Comparison of ENCODE assay signal across 19 cellular contexts in the genomic region with DNA sequence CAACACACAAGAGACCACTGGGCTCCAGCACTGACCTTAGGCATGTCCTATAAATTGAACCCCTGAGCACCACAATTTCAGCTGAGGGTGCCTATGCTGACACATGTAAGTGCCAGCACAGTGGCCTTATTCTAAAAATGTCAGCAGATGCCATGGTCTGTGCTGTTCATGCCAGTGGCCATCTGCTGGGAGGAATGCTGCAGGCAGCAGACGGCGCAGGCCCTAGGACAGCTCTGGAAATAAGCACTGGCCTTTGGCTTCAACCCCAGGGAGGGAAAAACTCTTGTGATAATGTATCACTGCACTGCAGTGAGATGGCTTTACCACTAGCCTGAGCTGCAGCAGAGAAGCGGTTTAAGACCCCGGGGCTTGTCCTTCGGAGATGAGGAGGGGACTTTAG.
DNase-seq lines count a peak whose midpoint lies in the region; ATAC-seq and TF ChIP-seq lines count a peak whose summit lies in the region.
"Had no signal": no experiment of that assay in that cellular context is flagged by ENCODE, and none has a peak within 500 bp of the region (broad histone marks: within the 10 kb centered on the region; RNA-seq: fewer than 3 reads in every experiment).

No MANE protein-coding gene starts in this region.

- no peaks in the 10 kb centered on the region for H3K9me3 Mint-ChIP-seq in activated T-helper 1 cell treated with anti-CD3 and anti-CD28 coated beads, Interleukin-12 subunit alpha, Interleukin-12 subunit beta, Interleukin-2, Interleukin-4 antibody, amounts not matched to agents 30 ng/mL and 10 ng/mL and 1 ng/mL, durations not matched to agents 14 hours and 24 hours and 36 hours
- H3K9me3 Mint-ChIP-seq: activated B cell treated with CpG ODN at 0.5 μM for 24 hours; activated naive CD4-positive, alpha-beta T cell treated with anti-CD3 and anti-CD28 coated beads, Interleukin-2, amount 50 U/mL, for 72 hours; immature natural killer cell had no signal

- H3K27ac ChIP-seq in parathyroid adenoma = no peak overlapping the region
- H3K27ac ChIP-seq: uterus had no signal

- ATAC-seq in left cardiac atrium = peak; percentile 89 to 96
- ATAC-seq in GM21528 (IDR thresholded peaks at IDR 0.05; ENCODE audit: low FRiP score, unreplicated experiment) = no peak
- ATAC-seq in GM18861 (IDR thresholded peaks at IDR 0.05; ENCODE audit: unreplicated experiment) = no peak
- ATAC-seq: activated naive CD4-positive, alpha-beta T cell treated with anti-CD3 and anti-CD28 coated beads, Interleukin-2, amount 50 U/mL, for 72 hours had no signal

- H3K27ac Mint-ChIP-seq in activated T-helper 1 cell treated with anti-CD3 and anti-CD28 coated beads, Interleukin-12 subunit alpha, Interleukin-12 subunit beta, Interleukin-2, Interleukin-4 antibody, amounts not matched to agents 30 ng/mL and 10 ng/mL and 1 ng/mL, durations not matched to agents 14 hours and 24 hours and 36 hours = no peak overlapping the region
- H3K27ac Mint-ChIP-seq: activated naive CD4-positive, alpha-beta T cell treated with anti-CD3 and anti-CD28 coated beads, Interleukin-2, amount 50 U/mL, for 72 hours had no signal

- DNase-seq in EH (ENCODE audit: low read depth) = peak; percentile 6
- peak; percentile 33 for DNase-seq in adipocyte (ENCODE audit: low read depth)
- peak; percentile 46 for DNase-seq in left cardiac atrium
- no peak for DNase-seq in NCI-H345 treated with DMSO at 0.1 percent for 48 hours (lab: John Stamatoyannopoulos, UW; ENCODE audit: unreplicated experiment)
- DNase-seq in activated T-helper 1 cell treated with anti-CD3 and anti-CD28 coated beads, Interleukin-12 subunit alpha, Interleukin-12 subunit beta, Interleukin-2, Interleukin-4 antibody, amounts not matched to agents 30 ng/mL and 10 ng/mL and 1 ng/mL, durations not matched to agents 14 hours and 24 hours and 36 hours (ENCODE audit: low spot score) = no peak
- DNase-seq: activated B cell treated with CpG ODN at 0.5 μM for 24 hours; activated CD8-positive, alpha-beta memory T cell treated with anti-CD3 and anti-CD28 coated beads, Interleukin-2, amount 50 U/mL, for 4 hours; erythroblast; H7; immature natural killer cell; MG63; retina; stimulated activated CD4-positive, alpha-beta T cell treated with anti-CD3 and anti-CD28 coated beads, Interleukin-4, amount 100 ng/mL, for 4 hours; stimulated activated naive CD4-positive, alpha-beta T cell; uterus had no signal

- peaks cover 2% of the 10 kb centered on the region for H3K27me3 Mint-ChIP-seq in activated T-helper 1 cell treated with anti-CD3 and anti-CD28 coated beads, Interleukin-12 subunit alpha, Interleukin-12 subunit beta, Interleukin-2, Interleukin-4 antibody, amounts not matched to agents 30 ng/mL and 10 ng/mL and 1 ng/mL, durations not matched to agents 14 hours and 24 hours and 36 hours (ENCODE audit: insufficient read depth)
- H3K27me3 Mint-ChIP-seq: activated B cell treated with CpG ODN at 0.5 μM for 24 hours had no signal

- no peaks in the 10 kb centered on the region for H3K4me1 Mint-ChIP-seq in activated T-helper 1 cell treated with anti-CD3 and anti-CD28 coated beads, Interleukin-12 subunit alpha, Interleukin-12 subunit beta, Interleukin-2, Interleukin-4 antibody, amounts not matched to agents 30 ng/mL and 10 ng/mL and 1 ng/mL, durations not matched to agents 14 hours and 24 hours and 36 hours (ENCODE audit: low read depth)
- H3K4me1 Mint-ChIP-seq: immature natural killer cell had no signal

- no peak overlapping the region for H3K4me3 ChIP-seq in adipocyte (ENCODE audit: low read length)
- no peak overlapping the region for H3K4me3 ChIP-seq in parathyroid adenoma (ENCODE audit: low read depth, low read length)
- H3K4me3 ChIP-seq: MG63, uterus had no signal

- H3K4me2 ChIP-seq in parathyroid adenoma (ENCODE audit: low read length) = no peak overlapping the region

- intact Hi-C loops in left cardiac atrium (cut with DNase I) = no loop called here
- intact Hi-C loops in activated T-helper 1 cell treated with anti-CD3 and anti-CD28 coated beads, Interleukin-12 subunit alpha, Interleukin-12 subunit beta, Interleukin-2, Interleukin-4 antibody, amounts not matched to agents 30 ng/mL and 10 ng/mL and 1 ng/mL, durations not matched to agents 14 hours and 24 hours and 36 hours (cut with micrococcal nuclease) = no loop called here

- no peak overlapping the region for H2AFZ ChIP-seq in parathyroid adenoma

- peaks cover 12% of the 10 kb centered on the region for H3K9me3 ChIP-seq in adipocyte (ENCODE audit: control insufficient read depth, low read length)
- no peaks in the 10 kb centered on the region for H3K9me3 ChIP-seq in parathyroid adenoma (ENCODE audit: control insufficient read depth, low read length)
- H3K9me3 ChIP-seq: MG63, uterus had no signal

- TF ChIP-seq CTCF in parathyroid adenoma (IDR thresholded peaks at IDR 0.05) = peak; percentile 16

- H3K79me2 ChIP-seq in parathyroid adenoma = no peaks in the 10 kb centered on the region

- H3K4me1 ChIP-seq in adipocyte (ENCODE audit: control insufficient read depth, insufficient read depth, low read length) (peaks cover 2% of the 10 kb centered on the region), parathyroid adenoma (no peaks in the 10 kb centered on the region)
- H3K4me1 ChIP-seq: uterus had no signal

- no peaks in the 10 kb centered on the region for H3K36me3 ChIP-seq in adipocyte (ENCODE audit: control insufficient read depth, insufficient read depth, low read length, severe bottlenecking)
- H3K36me3 ChIP-seq in parathyroid adenoma (ENCODE audit: control insufficient read depth, insufficient read depth, low read length) = no peaks in the 10 kb centered on the region
- H3K36me3 ChIP-seq: MG63, uterus had no signal

- no peak overlapping the region for H3K9ac ChIP-seq in adipocyte (ENCODE audit: low read length)
- H3K9ac ChIP-seq in parathyroid adenoma = no peak overlapping the region

- H3K4me3 Mint-ChIP-seq in activated T-helper 1 cell treated with anti-CD3 and anti-CD28 coated beads, Interleukin-12 subunit alpha, Interleukin-12 subunit beta, Interleukin-2, Interleukin-4 antibody, amounts not matched to agents 30 ng/mL and 10 ng/mL and 1 ng/mL, durations not matched to agents 14 hours and 24 hours and 36 hours = no peak overlapping the region
- H3K4me3 Mint-ChIP-seq: activated B cell treated with CpG ODN at 0.5 μM for 24 hours, immature natural killer cell had no signal

- no peaks in the 10 kb centered on the region for H3K36me3 Mint-ChIP-seq in activated T-helper 1 cell treated with anti-CD3 and anti-CD28 coated beads, Interleukin-12 subunit alpha, Interleukin-12 subunit beta, Interleukin-2, Interleukin-4 antibody, amounts not matched to agents 30 ng/mL and 10 ng/mL and 1 ng/mL, durations not matched to agents 14 hours and 24 hours and 36 hours (ENCODE audit: low read depth)
- H3K36me3 Mint-ChIP-seq: activated naive CD4-positive, alpha-beta T cell treated with anti-CD3 and anti-CD28 coated beads, Interleukin-2, amount 50 U/mL, for 72 hours had no signal

- no peaks in the 10 kb centered on the region for H3K27me3 ChIP-seq in adipocyte (replicated peaks; ENCODE audit: control insufficient read depth, insufficient read depth, low read length)
- H3K27me3 ChIP-seq in parathyroid adenoma (ENCODE audit: control insufficient read depth, insufficient read depth, low read length) = no peaks in the 10 kb centered on the region
- H3K27me3 ChIP-seq: MG63, uterus had no signal

Comparison
In these comparisons a context has a peak if more than half of its experiments do, and no peak if none do; other contexts are left out.
1. DNase-seq: peak in EH (single experiment), adipocyte (single experiment) and left cardiac atrium (single experiment); none in NCI-H345 treated with DMSO at 0.1 percent for 48 hours (single experiment) and activated T-helper 1 cell treated with anti-CD3 and anti-CD28 coated beads, Interleukin-12 subunit alpha, Interleukin-12 subunit beta, Interleukin-2, Interleukin-4 antibody, amounts not matched to agents 30 ng/mL and 10 ng/mL and 1 ng/mL, durations not matched to agents 14 hours and 24 hours and 36 hours (single experiment).
2. ATAC-seq: peak in left cardiac atrium (2 of 2); none in GM21528 (single experiment) and GM18861 (single experiment).